Comparison of ENCODE assay signal across 8 cellular contexts in genomic region chr9:96854073-96854876, GRCh38. TPM values are rescaled to one million over a fixed set of nuclear protein-coding genes. Genes with fewer than 3 reads are reported as not detected.
DNase-seq lines count a peak whose midpoint lies in the region; ATAC-seq and TF ChIP-seq lines count a peak whose summit lies in the region.

Gene ZNF782 (minus strand): TSS chr9:96854514. CDS start chr9:96851961, 2,553 bp downstream.

- H3K27me3 Mint-ChIP-seq in activated naive CD8-positive, alpha-beta T cell treated with anti-CD3 and anti-CD28 coated beads, Interleukin-2, amount 50 U/mL, for 24 hours, result peaks cover 11% of the 10 kb centered on the region

- H3K27ac Mint-ChIP-seq in activated naive CD8-positive, alpha-beta T cell treated with anti-CD3 and anti-CD28 coated beads, Interleukin-2, amount 50 U/mL, for 24 hours, result peak within 1 kb of the TSS; percentile 99

- H3K4me3 ChIP-seq in GM12864 (ENCODE audit: low read depth, low read length) (peak within 1 kb of the TSS; percentile 99), SU-DHL-6 (ENCODE audit: insufficient read depth, low read length, poor library complexity, severe bottlenecking) (peak within 1 kb of the TSS; percentile 76), parathyroid adenoma (ENCODE audit: low read depth, low read length) (peak within 1 kb of the TSS; percentile 94), tibial nerve (peak within 1 kb of the TSS; percentile 72 to 87 (median 80))

- H3K9ac ChIP-seq in SU-DHL-6 (ENCODE audit: low read length) (peak within 1 kb of the TSS; percentile 85), parathyroid adenoma (no peak within 1 kb of the TSS)

- peak; percentile 64 to 83 for TF ChIP-seq EP300 in tibial nerve (IDR thresholded peaks at IDR 0.05)

- TF ChIP-seq CTCF in GM12864 (IDR thresholded peaks at IDR 0.05; ENCODE audit: low read depth, low read length, missing control alignments), result no peak
- no peak for TF ChIP-seq CTCF in SU-DHL-6 (IDR thresholded peaks at IDR 0.05; ENCODE audit: insufficient read depth, low read length, poor library complexity, severe bottlenecking)
- TF ChIP-seq CTCF in parathyroid adenoma (IDR thresholded peaks at IDR 0.05), result no peak
- no peak for TF ChIP-seq CTCF in tibial nerve (IDR thresholded peaks at IDR 0.05)

- peaks cover 50% of the 10 kb centered on the region for H3K79me2 ChIP-seq in SU-DHL-6 (ENCODE audit: insufficient read depth, low read length)
- H3K79me2 ChIP-seq in parathyroid adenoma, result peaks cover 9% of the 10 kb centered on the region

- H3K9me3 Mint-ChIP-seq in activated naive CD8-positive, alpha-beta T cell treated with anti-CD3 and anti-CD28 coated beads, Interleukin-2, amount 50 U/mL, for 24 hours, result peaks cover 8% of the 10 kb centered on the region

- H3K9me3 ChIP-seq in SU-DHL-6 (ENCODE audit: insufficient read depth, low read length) (peaks cover 6% of the 10 kb centered on the region; the same call in 1 of the 2 replicates), parathyroid adenoma (ENCODE audit: control insufficient read depth, low read length) (no peaks in the 10 kb centered on the region), tibial nerve (no peaks in the 10 kb centered on the region)

- H3K27me3 ChIP-seq in SU-DHL-6 (ENCODE audit: low read length) (no peaks in the 10 kb centered on the region), parathyroid adenoma (ENCODE audit: control insufficient read depth, insufficient read depth, low read length) (no peaks in the 10 kb centered on the region), tibial nerve (no peaks in the 10 kb centered on the region)

- H3K36me3 ChIP-seq in SU-DHL-6 (ENCODE audit: low read length) (peaks cover 20% of the 10 kb centered on the region), parathyroid adenoma (ENCODE audit: control insufficient read depth, insufficient read depth, low read length) (peaks cover 3% of the 10 kb centered on the region), tibial nerve (peaks cover 0 to 5% (median 0%) of the 10 kb centered on the region in 3 donors)

- peak in 1 of 2 donors; percentile 43 for TF ChIP-seq POLR2A in tibial nerve (IDR thresholded peaks at IDR 0.05)

- H3K9me2 ChIP-seq in SU-DHL-6 (replicated peaks; ENCODE audit: insufficient read depth, low read length), result no peaks in the 10 kb centered on the region

- H2AFZ ChIP-seq in SU-DHL-6 (ENCODE audit: low read depth, low read length, severe bottlenecking) (peak within 1 kb of the TSS; percentile 90), parathyroid adenoma (peak within 1 kb of the TSS; percentile 80)

- 0 to 1% methylated on average over 44 to 53 of the region's 66 CpGs for WGBS in tibial nerve, 2 donors

- H3K4me1 Mint-ChIP-seq in activated naive CD8-positive, alpha-beta T cell treated with anti-CD3 and anti-CD28 coated beads, Interleukin-2, amount 50 U/mL, for 24 hours, result peaks cover 54% of the 10 kb centered on the region

- intact Hi-C loops in cardiac septum (cut with DNase I), result loop anchor here (5.0 to 10.0 kb wide), 2 partner anchors 77 to 751 kb away; partner anchors contain the start of gene ZNF510

- peaks cover 17% of the 10 kb centered on the region for H3K36me3 Mint-ChIP-seq in activated naive CD8-positive, alpha-beta T cell treated with anti-CD3 and anti-CD28 coated beads, Interleukin-2, amount 50 U/mL, for 24 hours (ENCODE audit: low read depth)

- peaks cover 7% of the 10 kb centered on the region; the same call in 1 of the 2 replicates for H3F3A ChIP-seq in SU-DHL-6 (ENCODE audit: insufficient read depth)

- H3K4me1 ChIP-seq in parathyroid adenoma (no peaks in the 10 kb centered on the region), tibial nerve (peaks cover 0 to 31% (median 11%) of the 10 kb centered on the region in 4 donors)

- H3K27ac ChIP-seq in SU-DHL-6 (ENCODE audit: low read depth, low read length), result peak within 1 kb of the TSS; percentile 73
- H3K27ac ChIP-seq in parathyroid adenoma, result peak within 1 kb of the TSS; percentile 56
- H3K27ac ChIP-seq in tibial nerve, result peak within 1 kb of the TSS; percentile 38 to 89 (median 76)

- peak; percentile 91 for ATAC-seq in HG02759 (IDR thresholded peaks at IDR 0.05; ENCODE audit: unreplicated experiment)
- ATAC-seq in activated naive CD8-positive, alpha-beta T cell treated with anti-CD3 and anti-CD28 coated beads, Interleukin-2, amount 50 U/mL, for 24 hours, result peak; percentile 91

- H3K4me2 ChIP-seq in SU-DHL-6 (ENCODE audit: low read depth, low read length, poor library complexity, severe bottlenecking), result peak within 1 kb of the TSS; percentile 74
- H3K4me2 ChIP-seq in parathyroid adenoma (ENCODE audit: low read length), result peak within 1 kb of the TSS; percentile 84

- H3K4me3 Mint-ChIP-seq in activated naive CD8-positive, alpha-beta T cell treated with anti-CD3 and anti-CD28 coated beads, Interleukin-2, amount 50 U/mL, for 24 hours, result peak within 1 kb of the TSS; percentile 100

- DNase-seq in GM12864 (ENCODE audit: low read depth) (peak; percentile 75), NCI-H1417 (lab: John Stamatoyannopoulos, UW) (peak; percentile 88 to 99 (median 95)), cardiac septum (ENCODE audit: low spot score) (peak; percentile 97), tibial nerve (ENCODE audit: low spot score in 2 of 2) (peak; percentile 79 to 92)
- peak; percentile 85 for DNase-seq in activated naive CD8-positive, alpha-beta T cell treated with anti-CD3 and anti-CD28 coated beads, Interleukin-2, amount 50 U/mL, for 24 hours

- H4K20me1 ChIP-seq in SU-DHL-6 (ENCODE audit: low read depth, low read length), result no peaks in the 10 kb centered on the region

RNA-seq across cellular contexts. Expression of gene ZNF782, which starts in this region (rescaled TPM):
- total RNA-seq in cardiac septum, result 3.0 TPM
- 10 to 100 TPM in 2 of 4 donors, 1 to 10 TPM in 2; 8.0 to 15.9 (median 9.6) TPM for total RNA-seq in tibial nerve

Comparison
In these comparisons a context has a peak if more than half of its experiments do, and no peak if none do; other contexts are left out.
1. Peak in every context shown above with its lines: DNase-seq, ATAC-seq, H3K4me3 ChIP-seq and H3K27ac ChIP-seq.